Comparison of ENCODE assay signal across 24 cellular contexts in the genomic region with DNA sequence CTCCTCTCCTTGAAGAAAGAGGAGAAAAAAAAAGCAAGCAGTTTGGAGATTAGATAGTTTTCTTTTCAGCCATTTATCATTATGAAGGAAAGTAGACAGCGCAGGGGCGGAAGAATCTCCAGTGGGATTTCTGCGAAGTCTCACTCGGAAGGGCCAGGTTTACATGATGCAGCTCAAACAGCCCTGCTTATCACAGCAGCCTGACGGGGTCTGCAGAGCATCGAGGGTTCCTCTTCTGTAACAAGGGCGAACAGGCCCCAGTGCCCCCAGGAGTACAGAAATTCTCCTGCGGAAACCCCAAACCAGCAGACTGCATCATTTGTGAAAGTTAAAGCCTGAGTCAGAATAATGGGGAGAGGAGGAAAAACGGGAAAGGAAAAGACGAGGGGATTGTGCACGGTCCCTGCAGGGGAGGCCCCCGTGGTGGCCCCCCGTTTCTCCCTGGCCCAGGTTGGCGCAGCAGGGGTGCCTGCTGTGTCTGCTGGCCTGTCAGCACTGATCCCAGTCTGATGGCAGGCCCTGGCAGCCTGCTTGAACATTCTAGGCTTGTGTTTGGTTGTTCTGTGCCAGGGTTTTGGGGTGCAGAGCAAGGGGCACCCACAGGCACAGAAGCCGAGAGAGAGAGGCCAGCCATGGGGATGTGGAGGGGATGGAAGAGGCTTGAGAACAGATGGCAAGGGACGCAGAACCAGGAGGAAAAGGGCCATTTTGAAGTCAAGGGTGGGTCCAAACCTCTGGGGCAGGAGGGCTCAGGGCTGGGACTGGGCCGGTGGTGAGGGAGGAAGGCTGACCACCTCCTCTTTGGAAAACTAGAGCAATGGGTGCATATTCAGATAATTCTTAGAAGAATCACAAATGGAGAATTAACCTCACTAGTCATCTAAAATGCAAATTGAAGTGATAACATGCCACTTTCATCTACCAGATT. TPM values are rescaled to one million over a fixed set of nuclear protein-coding genes. Genes with fewer than 3 reads are reported as not detected.
DNase-seq lines count a peak whose midpoint lies in the region; ATAC-seq, FAIRE-seq and TF ChIP-seq lines count a peak whose summit lies in the region.
"Had no signal": no experiment of that assay in that cellular context is flagged by ENCODE, and none has a peak within 500 bp of the region (broad histone marks: within the 10 kb centered on the region; RNA-seq: fewer than 3 reads in every experiment).

No MANE protein-coding gene starts in this region.

- H3K4ac ChIP-seq in neuronal stem cell (ENCODE audit: low read length): no peak overlapping the region

- no peak overlapping the region for H4K8ac ChIP-seq in neuronal stem cell (ENCODE audit: low read depth, low read length)

- no peak overlapping the region for H2BK5ac ChIP-seq in neuronal stem cell (ENCODE audit: low read length)

- DNase-seq in cardiac muscle cell (ENCODE audit: low read depth in 1 of 2, low spot score in 1 of 2) (peak in 1 of 2 donors; percentile 41), right cardiac atrium (no peak), kidney (peak; percentile 35), neuronal stem cell (ENCODE audit: low spot score) (no peak), dorsolateral prefrontal cortex (no peak), NCI-H2029 (lab: John Stamatoyannopoulos, UW) (no peak), kidney tubule cell (ENCODE audit: low spot score) (no peak)
- DNase-seq: Calu3; CD4-positive, alpha-beta T cell; EL; NCI-H1694 treated with DMSO at 0.1 percent for 48 hours; NCI-H2107; NCI-H510A; NCI-H774; Right ventricle myocardium superior had no signal

- FAIRE-seq in kidney (lab: Jason Lieb, UNC): no peak
- FAIRE-seq: A204.1, GM12878, GM19239, HTR-8/SVneo, RCC 7860 had no signal

- no peak overlapping the region for H3K9ac ChIP-seq in kidney (ENCODE audit: low read length in 2 of 2)
- H3K9ac ChIP-seq in neuronal stem cell (ENCODE audit: low read depth, low read length, poor library complexity): no peak overlapping the region

- no peak overlapping the region for H2BK12ac ChIP-seq in neuronal stem cell (ENCODE audit: low read length)

- H3K79me1 ChIP-seq in neuronal stem cell (ENCODE audit: low read depth, low read length): no peaks in the 10 kb centered on the region

- intact Hi-C loops in right cardiac atrium (cut with DNase I) (no loop called here), kidney (cut with DNase I) (no loop called here), dorsolateral prefrontal cortex (cut with DNase I) (no loop called here)

- H3K27ac ChIP-seq in cardiac muscle cell (peak overlapping the region; percentile 94), right cardiac atrium (ENCODE audit: low read length) (no peak overlapping the region), kidney (ENCODE audit: low read depth in 2 of 2, low read length in 2 of 2) (no peak overlapping the region), neuronal stem cell (replicated peaks; ENCODE audit: low read length) (no peak overlapping the region), dorsolateral prefrontal cortex (no peak overlapping the region)

- H2AFZ ChIP-seq in neuronal stem cell (ENCODE audit: low read length): no peak overlapping the region
- H2AFZ ChIP-seq: GM23338 had no signal

- H2BK15ac ChIP-seq in neuronal stem cell (ENCODE audit: low read length): peak overlapping the region; percentile 10

- no peak overlapping the region for H4K91ac ChIP-seq in neuronal stem cell (ENCODE audit: low read depth, low read length, poor library complexity)

- H3K4me3 ChIP-seq in cardiac muscle cell (no peak overlapping the region), right cardiac atrium (ENCODE audit: low read length) (no peak overlapping the region), kidney (ENCODE audit: low read length in 2 of 2) (no peak overlapping the region), neuronal stem cell (ENCODE audit: low read length in 2 of 2) (peak overlapping the region in 1 of 2 donors; percentile 32), dorsolateral prefrontal cortex (no peak overlapping the region)
- H3K4me3 ChIP-seq: GM12878, GM23338 had no signal

- H2BK120ac ChIP-seq in neuronal stem cell (ENCODE audit: low read depth, low read length): no peak overlapping the region

- no peak overlapping the region for H2AK5ac ChIP-seq in neuronal stem cell (ENCODE audit: low read depth, low read length)

- H3K27me3 ChIP-seq in cardiac muscle cell (no peaks in the 10 kb centered on the region), right cardiac atrium (ENCODE audit: control insufficient read depth, insufficient read depth) (no peaks in the 10 kb centered on the region), neuronal stem cell (ENCODE audit: control insufficient read depth in 3 of 3, insufficient read depth in 3 of 3, low read depth in 1 of 3, low read length in 3 of 3) (peaks cover 0 to 30% (median 0%) of the 10 kb centered on the region in 3 experiments), dorsolateral prefrontal cortex (peaks cover 0 to 3% (median 0%) of the 10 kb centered on the region in 45 donors)

- TF ChIP-seq CTCF in cardiac muscle cell (IDR thresholded peaks at IDR 0.05; ENCODE audit: low read depth, low read length) (no peak), kidney (IDR thresholded peaks at IDR 0.05; ENCODE audit: borderline replicate concordance, extremely low read depth, insufficient read depth) (no peak), dorsolateral prefrontal cortex (IDR thresholded peaks at IDR 0.05 in 54 of 56, conservative IDR thresholded peaks at IDR 0.05 in 2 of 56; ENCODE audit: low read depth in 1 of 56, partially characterized antibody in 56 of 56) (no peak)

- ATAC-seq in right cardiac atrium (no peak), GM19351 (IDR thresholded peaks at IDR 0.05; ENCODE audit: unreplicated experiment) (no peak)
- ATAC-seq: GM12878, HCT116 had no signal

- no peak overlapping the region for H3K23ac ChIP-seq in neuronal stem cell (ENCODE audit: low read depth, low read length, poor library complexity)

- H3K14ac ChIP-seq in neuronal stem cell (ENCODE audit: low read length): no peak overlapping the region

- H3K4me2 ChIP-seq in neuronal stem cell (ENCODE audit: insufficient read depth, low read length, poor library complexity, severe bottlenecking): no peak overlapping the region
- H3K4me2 ChIP-seq: GM23338 had no signal

- peak overlapping the region; percentile 18 for H3K18ac ChIP-seq in neuronal stem cell (ENCODE audit: low read length)

- no peaks in the 10 kb centered on the region for H3K9me3 ChIP-seq in cardiac muscle cell (ENCODE audit: low read depth)
- H3K9me3 ChIP-seq in right cardiac atrium (ENCODE audit: control insufficient read depth, low read length): no peaks in the 10 kb centered on the region
- no peaks in the 10 kb centered on the region for H3K9me3 ChIP-seq in kidney (ENCODE audit: control insufficient read depth in 1 of 2, low read length in 2 of 2)
- no peaks in the 10 kb centered on the region for H3K9me3 ChIP-seq in neuronal stem cell (replicated peaks in 1 of 2; ENCODE audit: control insufficient read depth in 2 of 2, insufficient read depth in 1 of 2, low read depth in 1 of 2, low read length in 2 of 2)

- H3K36me3 ChIP-seq in cardiac muscle cell (no peaks in the 10 kb centered on the region), kidney (ENCODE audit: control insufficient read depth in 1 of 2, insufficient read depth in 2 of 2, low read length in 2 of 2) (no peaks in the 10 kb centered on the region), neuronal stem cell (replicated peaks in 1 of 2; ENCODE audit: control insufficient read depth in 2 of 2, insufficient read depth in 2 of 2, low read length in 2 of 2) (no peaks in the 10 kb centered on the region)

- 75% methylated on average over 17 of the region's 17 CpGs for WGBS in right cardiac atrium
- no CpG with 5 or more reads among the region's 17 CpGs for WGBS in neuronal stem cell (ENCODE audit: extremely low coverage in 2 of 2, insufficient read length in 2 of 2, insufficient replicate concordance in 1 of 2), 2 donors

- peaks cover 37% of the 10 kb centered on the region for H3K4me1 ChIP-seq in cardiac muscle cell (ENCODE audit: low read depth)
- H3K4me1 ChIP-seq in right cardiac atrium (ENCODE audit: control insufficient read depth, insufficient read depth, low read length): no peaks in the 10 kb centered on the region
- H3K4me1 ChIP-seq in kidney (ENCODE audit: control insufficient read depth in 1 of 2, insufficient read depth in 1 of 2, low read depth in 1 of 2, low read length in 2 of 2): no peaks in the 10 kb centered on the region
- peaks cover 3 to 10% of the 10 kb centered on the region in 2 donors for H3K4me1 ChIP-seq in neuronal stem cell (ENCODE audit: control insufficient read depth in 2 of 2, insufficient read depth in 1 of 2, low read depth in 1 of 2, low read length in 2 of 2)

RNA-seq across cellular contexts. Expression of a gene that starts 35.7 kb away (rescaled TPM):
- total RNA-seq in cardiac muscle cell (1.6 and 1.9 TPM in 2 replicates), right cardiac atrium (not detected), kidney (not detected), dorsolateral prefrontal cortex (under 1 TPM in 1 of 120 experiments, not detected in 119; 0.35 TPM)
- polyA plus RNA-seq in cardiac muscle cell (0.54 and 2.6 TPM in 2 replicates), right cardiac atrium (0.11 TPM), kidney (ENCODE audit: insufficient read depth, low read depth, low replicate concordance) (not detected)
- not detected for polyA plus RNA-seq in neuronal stem cell (2013, experiment 1 of 2)
- polyA plus RNA-seq in neuronal stem cell (2013, experiment 2 of 2): not detected
- total RNA-seq: Calu3; CD4-positive, alpha-beta T cell; GM12878; GM23338; OCI-LY7; Right ventricle myocardium superior had no signal
- polyA plus RNA-seq: GM23338 had no signal
